19 cellular contexts compared by ENCODE assay signal in genomic region chr2:200353873-200354272, GRCh38.
"Had no signal": no experiment of that assay in that cellular context is flagged by ENCODE, and none has a peak within 500 bp of the region (broad histone marks: within the 10 kb centered on the region; RNA-seq: fewer than 3 reads in every experiment).

No MANE protein-coding gene starts in this region.

- H3K4me3 Mint-ChIP-seq: activated CD4-positive, alpha-beta memory T cell treated with anti-CD3 and anti-CD28 coated beads for 36 hours; activated CD8-positive, alpha-beta memory T cell treated with anti-CD3 and anti-CD28 coated beads, Interleukin-2, amount 10 ng/mL, durations not matched to agents 7 days and 5 days; naive B cell; stimulated activated memory B cell treated with anti-CD40 and anti-IgM and Interleukin-4, amounts not matched to agents 10 μg/mL and 1 μg/mL and 100 μg/mL, for 72 hours; T-cell had no signal

- H3K9ac ChIP-seq: SK-N-SH had no signal

- H3K4me1 Mint-ChIP-seq: naive B cell; stimulated activated memory B cell treated with anti-CD40 and anti-IgM and Interleukin-4, amounts not matched to agents 10 μg/mL and 1 μg/mL and 100 μg/mL, for 72 hours; T-cell had no signal

- H3K9me3 ChIP-seq: esophagus squamous epithelium, lower lobe of right lung, pancreas, SK-N-SH, upper lobe of left lung had no signal

- ATAC-seq: activated CD8-positive, alpha-beta memory T cell treated with anti-CD3 and anti-CD28 coated beads, Interleukin-2, amount 10 ng/mL, durations not matched to agents 7 days and 5 days; lower lobe of right lung; stimulated activated memory B cell treated with anti-CD40 and anti-IgM and Interleukin-4, amounts not matched to agents 10 μg/mL and 1 μg/mL and 100 μg/mL, for 72 hours; T-cell had no signal

- H3K36me3 Mint-ChIP-seq: naive B cell; stimulated activated memory B cell treated with anti-CD40 and anti-IgM and Interleukin-4, amounts not matched to agents 10 μg/mL and 1 μg/mL and 100 μg/mL, for 72 hours; T-cell had no signal

- H3K27ac ChIP-seq: lower lobe of right lung, upper lobe of left lung had no signal

- H3K4me3 ChIP-seq: esophagus squamous epithelium, lower lobe of right lung, pancreas, upper lobe of left lung had no signal

- DNase-seq: activated CD4-positive, alpha-beta memory T cell treated with anti-CD3 and anti-CD28 coated beads for 36 hours; activated CD4-positive, alpha-beta T cell treated with anti-CD3 and anti-CD28 coated beads for 1 hour; activated CD8-positive, alpha-beta memory T cell treated with anti-CD3 and anti-CD28 coated beads, Interleukin-2, amount 10 ng/mL, durations not matched to agents 7 days and 5 days; activated effector memory CD4-positive, alpha-beta T cell treated with Interleukin-2 at 50 U/mL for 16 hours; activated naive CD4-positive, alpha-beta T cell treated with anti-CD3 and anti-CD28 coated beads, Interleukin-2, amount 50 U/mL, for 16 hours; activated T-cell treated with anti-CD3 and anti-CD28 coated beads, Interleukin-2, amount 50 U/mL, for 1 hour; esophagus squamous epithelium; left cardiac atrium; lower lobe of right lung; naive B cell; pancreas; retina; SK-N-SH; substantia nigra; T-cell; T-helper 9 cell; upper lobe of left lung had no signal

- H3K27ac Mint-ChIP-seq: activated CD4-positive, alpha-beta memory T cell treated with anti-CD3 and anti-CD28 coated beads for 36 hours; activated CD8-positive, alpha-beta memory T cell treated with anti-CD3 and anti-CD28 coated beads, Interleukin-2, amount 10 ng/mL, durations not matched to agents 7 days and 5 days; stimulated activated memory B cell treated with anti-CD40 and anti-IgM and Interleukin-4, amounts not matched to agents 10 μg/mL and 1 μg/mL and 100 μg/mL, for 72 hours; T-cell had no signal

- H3K4me2 ChIP-seq: SK-N-SH had no signal

- H3K36me3 ChIP-seq: esophagus squamous epithelium, lower lobe of right lung, pancreas, upper lobe of left lung had no signal

- FAIRE-seq: colon, pancreas had no signal

- H3K27me3 ChIP-seq: esophagus squamous epithelium, pancreas, upper lobe of left lung had no signal

- H3K9me3 Mint-ChIP-seq: activated CD4-positive, alpha-beta memory T cell treated with anti-CD3 and anti-CD28 coated beads for 36 hours; naive B cell; stimulated activated memory B cell treated with anti-CD40 and anti-IgM and Interleukin-4, amounts not matched to agents 10 μg/mL and 1 μg/mL and 100 μg/mL, for 72 hours; T-cell had no signal

- H3K27me3 Mint-ChIP-seq: activated CD4-positive, alpha-beta memory T cell treated with anti-CD3 and anti-CD28 coated beads for 36 hours; activated CD8-positive, alpha-beta memory T cell treated with anti-CD3 and anti-CD28 coated beads, Interleukin-2, amount 10 ng/mL, durations not matched to agents 7 days and 5 days; T-cell had no signal
